ENCODE assay signal across 8 cellular contexts in the genomic region with DNA sequence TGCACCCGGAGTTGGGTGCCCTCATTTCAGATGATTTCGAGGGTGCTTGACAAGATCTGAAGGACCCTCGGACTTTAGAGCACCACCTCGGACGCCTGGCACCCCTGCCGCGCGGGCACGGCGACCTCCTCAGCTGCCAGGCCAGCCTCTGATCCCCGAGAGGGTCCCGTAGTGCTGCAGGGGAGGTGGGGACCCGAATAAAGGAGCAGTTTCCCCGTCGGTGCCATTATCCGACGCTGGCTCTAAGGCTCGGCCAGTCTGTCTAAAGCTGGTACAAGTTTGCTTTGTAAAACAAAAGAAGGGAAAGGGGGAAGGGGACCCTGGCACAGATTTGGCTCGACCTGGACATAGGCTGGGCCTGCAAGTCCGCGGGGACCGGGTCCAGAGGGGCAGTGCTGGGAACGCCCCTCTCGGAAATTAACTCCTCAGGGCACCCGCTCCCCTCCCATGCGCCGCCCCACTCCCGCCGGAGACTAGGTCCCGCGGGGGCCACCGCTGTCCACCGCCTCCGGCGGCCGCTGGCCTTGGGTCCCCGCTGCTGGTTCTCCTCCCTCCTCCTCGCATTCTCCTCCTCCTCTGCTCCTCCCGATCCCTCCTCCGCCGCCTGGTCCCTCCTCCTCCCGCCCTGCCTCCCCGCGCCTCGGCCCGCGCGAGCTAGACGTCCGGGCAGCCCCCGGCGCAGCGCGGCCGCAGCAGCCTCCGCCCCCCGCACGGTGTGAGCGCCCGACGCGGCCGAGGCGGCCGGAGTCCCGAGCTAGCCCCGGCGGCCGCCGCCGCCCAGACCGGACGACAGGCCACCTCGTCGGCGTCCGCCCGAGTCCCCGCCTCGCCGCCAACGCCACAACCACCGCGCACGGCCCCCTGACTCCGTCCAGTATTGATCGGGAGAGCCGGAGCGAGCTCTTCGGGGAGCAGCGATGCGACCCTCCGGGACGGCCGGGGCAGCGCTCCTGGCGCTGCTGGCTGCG. TPM values are rescaled to one million over a fixed set of nuclear protein-coding genes. Genes with fewer than 3 reads are reported as not detected.
DNase-seq lines count a peak whose midpoint lies in the region; ATAC-seq and TF ChIP-seq lines count a peak whose summit lies in the region.

A gene (plus strand): TSS at position 657 of the 968 bp plus-strand sequence. CDS start 261 bp downstream, at position 918.

- ATAC-seq in GM21723 (IDR thresholded peaks at IDR 0.05; ENCODE audit: unreplicated experiment): no peak
- ATAC-seq in activated naive CD8-positive, alpha-beta T cell treated with anti-CD3 and anti-CD28 coated beads, Interleukin-2, amount 50 U/mL, for 24 hours: no peak

- no peaks in the 10 kb centered on the region for H3K9me3 Mint-ChIP-seq in MCF 10A (ENCODE audit: unreplicated experiment)
- no peaks in the 10 kb centered on the region for H3K9me3 Mint-ChIP-seq in activated naive CD8-positive, alpha-beta T cell treated with anti-CD3 and anti-CD28 coated beads, Interleukin-2, amount 50 U/mL, for 24 hours
- no peaks in the 10 kb centered on the region for H3K9me3 Mint-ChIP-seq in T-helper 2 cell treated with Interferon-gamma antibody and Interleukin-4, amounts not matched to agents 5 μg/mL and 100 μg/mL, for 36 hours

- DNase-seq in DMS53 (lab: John Stamatoyannopoulos, UW) (peak; percentile 84), LHCN-M2 (ENCODE audit: low read depth) (peak; percentile 84), MCF 10A (ENCODE audit: unreplicated experiment) (peak; percentile 80), retina (peak; percentile 86)
- DNase-seq in activated naive CD8-positive, alpha-beta T cell treated with anti-CD3 and anti-CD28 coated beads, Interleukin-2, amount 50 U/mL, for 24 hours: no peak
- no peak for DNase-seq in T-helper 2 cell treated with Interferon-gamma antibody and Interleukin-4, amounts not matched to agents 5 μg/mL and 100 μg/mL, for 36 hours (ENCODE audit: low spot score)

- H3K4me3 Mint-ChIP-seq in MCF 10A (ENCODE audit: unreplicated experiment): peak within 1 kb of the TSS; percentile 86
- no peak within 1 kb of the TSS for H3K4me3 Mint-ChIP-seq in activated naive CD8-positive, alpha-beta T cell treated with anti-CD3 and anti-CD28 coated beads, Interleukin-2, amount 50 U/mL, for 24 hours
- H3K4me3 Mint-ChIP-seq in T-helper 2 cell treated with Interferon-gamma antibody and Interleukin-4, amounts not matched to agents 5 μg/mL and 100 μg/mL, for 36 hours: no peak within 1 kb of the TSS

- POLR2A ChIA-PET in MCF 10A (lab: Yijun Ruan, JAX): interaction anchor here (0.6 to 9.3 kb wide), 30 partner anchors 9 to 260 kb away, joined by 3 to 170 read pairs (median 7); a partner anchor contains a TSS

- H3K4me3 ChIP-seq in iPS-11a (ENCODE audit: low read depth, low read length): peak within 1 kb of the TSS; percentile 54

- CTCF ChIA-PET in MCF 10A (lab: Yijun Ruan, JAX): interaction anchor here (0.7 to 2.0 kb wide), 8 partner anchors 11 to 245 kb away, joined by 3 to 7 read pairs (median 4); no protein-coding TSS in a partner anchor

- no peak for TF ChIP-seq CTCF in MCF 10A (IDR thresholded peaks at IDR 0.05; ENCODE audit: unreplicated experiment)

- H3K4me1 Mint-ChIP-seq in MCF 10A (ENCODE audit: insufficient read depth, unreplicated experiment): no peaks in the 10 kb centered on the region
- H3K4me1 Mint-ChIP-seq in activated naive CD8-positive, alpha-beta T cell treated with anti-CD3 and anti-CD28 coated beads, Interleukin-2, amount 50 U/mL, for 24 hours: no peaks in the 10 kb centered on the region
- H3K4me1 Mint-ChIP-seq in T-helper 2 cell treated with Interferon-gamma antibody and Interleukin-4, amounts not matched to agents 5 μg/mL and 100 μg/mL, for 36 hours (ENCODE audit: low read depth): no peaks in the 10 kb centered on the region

- no peaks in the 10 kb centered on the region for H3K27me3 Mint-ChIP-seq in MCF 10A (ENCODE audit: insufficient read depth, unreplicated experiment)
- peaks cover 52% of the 10 kb centered on the region for H3K27me3 Mint-ChIP-seq in activated naive CD8-positive, alpha-beta T cell treated with anti-CD3 and anti-CD28 coated beads, Interleukin-2, amount 50 U/mL, for 24 hours
- H3K27me3 Mint-ChIP-seq in T-helper 2 cell treated with Interferon-gamma antibody and Interleukin-4, amounts not matched to agents 5 μg/mL and 100 μg/mL, for 36 hours (ENCODE audit: low read depth): peaks cover 58% of the 10 kb centered on the region

- H3K27ac Mint-ChIP-seq in MCF 10A (ENCODE audit: low read depth, unreplicated experiment): peak within 1 kb of the TSS; percentile 93
- H3K27ac Mint-ChIP-seq in activated naive CD8-positive, alpha-beta T cell treated with anti-CD3 and anti-CD28 coated beads, Interleukin-2, amount 50 U/mL, for 24 hours: no peak within 1 kb of the TSS
- no peak within 1 kb of the TSS for H3K27ac Mint-ChIP-seq in T-helper 2 cell treated with Interferon-gamma antibody and Interleukin-4, amounts not matched to agents 5 μg/mL and 100 μg/mL, for 36 hours

- intact Hi-C loops in MCF 10A (cut with micrococcal nuclease): loop anchor here (1.0 kb wide), 1 partner anchor 179 kb away; no protein-coding TSS in a partner anchor

- H3K36me3 Mint-ChIP-seq in MCF 10A (ENCODE audit: insufficient read depth, unreplicated experiment): peaks cover 37% of the 10 kb centered on the region
- no peaks in the 10 kb centered on the region for H3K36me3 Mint-ChIP-seq in activated naive CD8-positive, alpha-beta T cell treated with anti-CD3 and anti-CD28 coated beads, Interleukin-2, amount 50 U/mL, for 24 hours (ENCODE audit: low read depth)
- H3K36me3 Mint-ChIP-seq in T-helper 2 cell treated with Interferon-gamma antibody and Interleukin-4, amounts not matched to agents 5 μg/mL and 100 μg/mL, for 36 hours (ENCODE audit: low read depth): no peaks in the 10 kb centered on the region

- no TSS peak for BruUV-seq in MCF 10A (replicated peaks; lab: Mats Ljungman, UMichigan)

RNA-seq across cellular contexts. Expression of the gene that starts here (rescaled TPM):
- 78.7 and 94.1 TPM in 2 replicates for total RNA-seq in LHCN-M2 (2014; rRNA removed)
- 26.0 TPM for polyA plus RNA-seq in LHCN-M2 (2012)
- total RNA-seq in MCF 10A (2022): 371 and 448 TPM in 2 replicates

Comparison
In these comparisons a context has a peak if more than half of its experiments do, and no peak if none do; other contexts are left out.
1. DNase-seq: peak in DMS53 (single experiment), LHCN-M2 (single experiment), MCF 10A (single experiment) and retina (single experiment); none in activated naive CD8-positive, alpha-beta T cell treated with anti-CD3 and anti-CD28 coated beads, Interleukin-2, amount 50 U/mL, for 24 hours (single experiment) and T-helper 2 cell treated with Interferon-gamma antibody and Interleukin-4, amounts not matched to agents 5 μg/mL and 100 μg/mL, for 36 hours (single experiment).